21 cellular contexts compared by ENCODE assay signal in genomic region chr2:9644603-9645002, GRCh38. TPM values are rescaled to one million over a fixed set of nuclear protein-coding genes. Genes with fewer than 3 reads are reported as not detected.
DNase-seq lines count a peak whose midpoint lies in the region; ATAC-seq and TF ChIP-seq lines count a peak whose summit lies in the region.
"Had no signal": no experiment of that assay in that cellular context is flagged by ENCODE, and none has a peak within 500 bp of the region (broad histone marks: within the 10 kb centered on the region; RNA-seq: fewer than 3 reads in every experiment).

No MANE protein-coding gene starts in this region.

- no peak overlapping the region for H3K27ac Mint-ChIP-seq in activated CD4-positive, alpha-beta T cell treated with anti-CD3 and anti-CD28 coated beads, Interleukin-2, amount 10 ng/mL, durations not matched to agents 7 days and 5 days
- H3K27ac Mint-ChIP-seq: activated naive CD8-positive, alpha-beta T cell treated with anti-CD3 and anti-CD28 coated beads, Interleukin-2, amount 10 ng/mL, durations not matched to agents 7 days and 5 days; activated T-helper 1 cell treated with anti-CD3 and anti-CD28 coated beads, Interleukin-12 subunit alpha, Interleukin-12 subunit beta, Interleukin-2, Interleukin-4 antibody, amounts not matched to agents 30 ng/mL and 10 ng/mL and 1 ng/mL, durations not matched to agents 14 hours and 24 hours and 36 hours; naive thymus-derived CD8-positive, alpha-beta T cell had no signal

- CTCF ChIA-PET in PC-3 (lab: Charles Lee): no interaction called here
- CTCF ChIA-PET in activated CD4-positive, alpha-beta T cell treated with anti-CD3 and anti-CD28 coated beads, Interleukin-2, amount 10 ng/mL, durations not matched to agents 7 days and 5 days (lab: Charles Lee): interaction anchor here (1.4 kb wide), 1 partner anchor 9 kb away, joined by 4 read pairs; no protein-coding TSS in a partner anchor

- no peaks in the 10 kb centered on the region for H3K27me3 ChIP-seq in BLaER1 treated with 17β-estradiol and CSF1 and Interleukin-3, amounts not matched to agents 10 nM and 100 nM
- no peaks in the 10 kb centered on the region for H3K27me3 ChIP-seq in PC-3 (ENCODE audit: low read length)
- H3K27me3 ChIP-seq: cardiac muscle cell, dorsolateral prefrontal cortex, vagina had no signal

- no peak for TF ChIP-seq CTCF in PC-3 (conservative IDR thresholded peaks at IDR 0.05; ENCODE audit: low read depth, low read length)

- peak overlapping the region in 9 of 11 experiments; percentile 81 to 94 (median 91); a peak in 18 of 22 replicates for H3K4me2 ChIP-seq in BLaER1 treated with 17β-estradiol and CSF1 and Interleukin-3, amounts not matched to agents 10 nM and 100 nM
- H3K4me2 ChIP-seq in PC-3 (ENCODE audit: low read length): peak overlapping the region; percentile 64

- H3K36me3 ChIP-seq in BLaER1 treated with 17β-estradiol and CSF1 and Interleukin-3, amounts not matched to agents 10 nM and 100 nM: no peaks in the 10 kb centered on the region
- no peaks in the 10 kb centered on the region for H3K36me3 ChIP-seq in PC-3 (ENCODE audit: low read depth, low read length)
- H3K36me3 ChIP-seq: cardiac muscle cell, esophagus squamous epithelium, vagina had no signal

- H4K20me1 ChIP-seq in BLaER1 treated with 17β-estradiol and CSF1 and Interleukin-3, amounts not matched to agents 10 nM and 100 nM: no peaks in the 10 kb centered on the region
- no peaks in the 10 kb centered on the region for H4K20me1 ChIP-seq in PC-3 (ENCODE audit: low read length)

- peak overlapping the region in 2 of 11 experiments; percentile 5 to 32; a peak in 2 of 22 replicates for H3K9ac ChIP-seq in BLaER1 treated with 17β-estradiol and CSF1 and Interleukin-3, amounts not matched to agents 10 nM and 100 nM
- H3K9ac ChIP-seq in PC-3 (ENCODE audit: low read length): no peak overlapping the region
- H3K9ac ChIP-seq: parathyroid adenoma had no signal

- peaks cover 40 to 100% (median 99%) of the 10 kb centered on the region in 10 experiments for H3K4me1 ChIP-seq in BLaER1 treated with 17β-estradiol and CSF1 and Interleukin-3, amounts not matched to agents 10 nM and 100 nM
- peaks cover 19% of the 10 kb centered on the region for H3K4me1 ChIP-seq in PC-3 (ENCODE audit: insufficient read depth, low read length)

- H3K9me3 Mint-ChIP-seq in activated CD4-positive, alpha-beta T cell treated with anti-CD3 and anti-CD28 coated beads, Interleukin-2, amount 10 ng/mL, durations not matched to agents 7 days and 5 days: no peaks in the 10 kb centered on the region
- H3K9me3 Mint-ChIP-seq: activated naive CD8-positive, alpha-beta T cell treated with anti-CD3 and anti-CD28 coated beads, Interleukin-2, amount 10 ng/mL, durations not matched to agents 7 days and 5 days; activated T-helper 1 cell treated with anti-CD3 and anti-CD28 coated beads, Interleukin-12 subunit alpha, Interleukin-12 subunit beta, Interleukin-2, Interleukin-4 antibody, amounts not matched to agents 30 ng/mL and 10 ng/mL and 1 ng/mL, durations not matched to agents 14 hours and 24 hours and 36 hours; naive thymus-derived CD8-positive, alpha-beta T cell had no signal

- peak; percentile 64 for ATAC-seq in PC-3
- no peak for ATAC-seq in GM21825 (IDR thresholded peaks at IDR 0.05; ENCODE audit: unreplicated experiment)
- no peak for ATAC-seq in GM18873 (IDR thresholded peaks at IDR 0.05; ENCODE audit: low FRiP score, unreplicated experiment)
- ATAC-seq: naive thymus-derived CD8-positive, alpha-beta T cell had no signal

- no peaks in the 10 kb centered on the region for H3K9me3 ChIP-seq in BLaER1 treated with 17β-estradiol and CSF1 and Interleukin-3, amounts not matched to agents 10 nM and 100 nM (replicated peaks in 1 of 11)
- H3K9me3 ChIP-seq in PC-3 (ENCODE audit: low read length): no peaks in the 10 kb centered on the region
- H3K9me3 ChIP-seq: esophagus squamous epithelium, vagina had no signal

- no peak overlapping the region for H3K4me3 ChIP-seq in BLaER1 treated with 17β-estradiol and CSF1 and Interleukin-3, amounts not matched to agents 10 nM and 100 nM
- H3K4me3 ChIP-seq in PC-3 (ENCODE audit: low read length): no peak overlapping the region; the same call in 1 of the 2 replicates
- H3K4me3 ChIP-seq: cardiac muscle cell, dorsolateral prefrontal cortex, esophagus squamous epithelium, vagina had no signal

- no peaks in the 10 kb centered on the region for H3K9me2 ChIP-seq in PC-3 (replicated peaks; ENCODE audit: low read length)

- no TSS peak for BruUV-seq in PC-3 (replicated peaks; lab: Mats Ljungman, UMichigan)

- no peaks in the 10 kb centered on the region for H3K36me3 Mint-ChIP-seq in activated CD4-positive, alpha-beta T cell treated with anti-CD3 and anti-CD28 coated beads, Interleukin-2, amount 10 ng/mL, durations not matched to agents 7 days and 5 days (ENCODE audit: low read depth)
- H3K36me3 Mint-ChIP-seq: activated naive CD8-positive, alpha-beta T cell treated with anti-CD3 and anti-CD28 coated beads, Interleukin-2, amount 10 ng/mL, durations not matched to agents 7 days and 5 days; naive thymus-derived CD8-positive, alpha-beta T cell had no signal

- POLR2A ChIA-PET in PC-3 (lab: Charles Lee; ENCODE audit: unreplicated experiment): no interaction called here
- POLR2A ChIA-PET in activated CD4-positive, alpha-beta T cell treated with anti-CD3 and anti-CD28 coated beads, Interleukin-2, amount 10 ng/mL, durations not matched to agents 7 days and 5 days (lab: Charles Lee): no interaction called here

- peaks cover 14% of the 10 kb centered on the region for H3K27me3 Mint-ChIP-seq in activated CD4-positive, alpha-beta T cell treated with anti-CD3 and anti-CD28 coated beads, Interleukin-2, amount 10 ng/mL, durations not matched to agents 7 days and 5 days

- DNase-seq in DMS153 treated with DMSO at 0.1 percent for 48 hours (lab: John Stamatoyannopoulos, UW; ENCODE audit: unreplicated experiment) (peak; percentile 58), PC-3 (peak; percentile 96), kidney tubule cell (ENCODE audit: low spot score) (peak; percentile 59)
- DNase-seq in activated CD4-positive, alpha-beta T cell treated with anti-CD3 and anti-CD28 coated beads, Interleukin-2, amount 10 ng/mL, durations not matched to agents 7 days and 5 days: no peak
- DNase-seq: activated CD4-positive, CD25-positive, alpha-beta regulatory T cell; activated naive CD8-positive, alpha-beta T cell treated with anti-CD3 and anti-CD28 coated beads, Interleukin-2, amount 10 ng/mL, durations not matched to agents 7 days and 5 days; dorsolateral prefrontal cortex; esophagus squamous epithelium; glutamatergic neuron; Kasumi-1; naive thymus-derived CD8-positive, alpha-beta T cell; NCI-H1436 treated with DMSO at 0.1 percent for 48 hours; OCI-M1; stimulated activated CD4-positive, alpha-beta T cell treated with anti-CD3 and anti-CD28 coated beads, Interleukin-2, amount 100 ng/mL, for 48 hours had no signal

- H3F3A ChIP-seq in PC-3 (ENCODE audit: low read length, unreplicated experiment): no peaks in the 10 kb centered on the region

- intact Hi-C loops in PC-3 (cut with micrococcal nuclease): no loop called here

- no peak overlapping the region for H2AFZ ChIP-seq in PC-3 (ENCODE audit: low read length)
- H2AFZ ChIP-seq: parathyroid adenoma had no signal

- H3K4me3 Mint-ChIP-seq in activated CD4-positive, alpha-beta T cell treated with anti-CD3 and anti-CD28 coated beads, Interleukin-2, amount 10 ng/mL, durations not matched to agents 7 days and 5 days: no peak overlapping the region
- H3K4me3 Mint-ChIP-seq: activated naive CD8-positive, alpha-beta T cell treated with anti-CD3 and anti-CD28 coated beads, Interleukin-2, amount 10 ng/mL, durations not matched to agents 7 days and 5 days; activated T-helper 1 cell treated with anti-CD3 and anti-CD28 coated beads, Interleukin-12 subunit alpha, Interleukin-12 subunit beta, Interleukin-2, Interleukin-4 antibody, amounts not matched to agents 30 ng/mL and 10 ng/mL and 1 ng/mL, durations not matched to agents 14 hours and 24 hours and 36 hours; naive thymus-derived CD8-positive, alpha-beta T cell had no signal

- peak overlapping the region in 6 of 11 experiments; percentile 78 to 91 (median 84); a peak in 9 of 22 replicates for H3K27ac ChIP-seq in BLaER1 treated with 17β-estradiol and CSF1 and Interleukin-3, amounts not matched to agents 10 nM and 100 nM
- H3K27ac ChIP-seq in PC-3 (ENCODE audit: low read length): peak overlapping the region; percentile 55
- H3K27ac ChIP-seq: cardiac muscle cell, parathyroid adenoma, vagina had no signal

- no peaks in the 10 kb centered on the region for H3K79me2 ChIP-seq in PC-3 (ENCODE audit: low read length)
- H3K79me2 ChIP-seq: parathyroid adenoma had no signal

- peaks cover 42% of the 10 kb centered on the region for H3K4me1 Mint-ChIP-seq in activated CD4-positive, alpha-beta T cell treated with anti-CD3 and anti-CD28 coated beads, Interleukin-2, amount 10 ng/mL, durations not matched to agents 7 days and 5 days

RNA-seq across cellular contexts. Expression of gene YWHAQ, which starts 13.8 kb away (rescaled TPM):
- 354 and 377 TPM in 2 replicates for total RNA-seq in PC-3 (2014; rRNA removed)
- 100 to 1,000 TPM; 308 to 322 TPM for total RNA-seq in activated CD4-positive, alpha-beta T cell treated with anti-CD3 and anti-CD28 coated beads, Interleukin-2, amount 10 ng/mL, durations not matched to agents 7 days and 5 days
